In genomic region chr3:30779686-30780287, GRCh38 we compare ENCODE assay signal across 8 cellular contexts.
DNase-seq lines count a peak whose midpoint lies in the region; ATAC-seq and TF ChIP-seq lines count a peak whose summit lies in the region.

No MANE protein-coding gene starts in this region.

- H3K27ac ChIP-seq in Peyer's patch (no peak overlapping the region), foreskin keratinocyte (no peak overlapping the region)

- TF ChIP-seq POLR2A in Peyer's patch (IDR thresholded peaks at IDR 0.05) = no peak

- H3K4me1 ChIP-seq in Peyer's patch = no peaks in the 10 kb centered on the region
- H3K4me1 ChIP-seq in foreskin keratinocyte = peaks cover 5% of the 10 kb centered on the region

- TF ChIP-seq CTCF in GM12875 (IDR thresholded peaks at IDR 0.05; ENCODE audit: borderline replicate concordance, insufficient read depth, low read depth, low read length) (peak; percentile 44; the same call in 1 of the 2 replicates), Peyer's patch (IDR thresholded peaks at IDR 0.05) (peak in 4 of 6 experiments; percentile 15 to 54 (median 52)), foreskin keratinocyte (conservative IDR thresholded peaks at IDR 0.05) (peak; percentile 79)

- no peaks in the 10 kb centered on the region for H3K9me3 ChIP-seq in Peyer's patch

- H3K36me3 ChIP-seq in Peyer's patch = no peaks in the 10 kb centered on the region

- ATAC-seq in foreskin keratinocyte = peak; percentile 66

- peak; percentile 31 for DNase-seq in ACHN
- DNase-seq in Peyer's patch = peak in 1 of 3 donors; percentile 47
- peak in 1 of 2 donors; percentile 35 for DNase-seq in foreskin keratinocyte
- no peak for DNase-seq in SKM-1 treated with dmso at 0.1 percent for 144 hours (lab: John Stamatoyannopoulos, UW; ENCODE audit: unreplicated experiment)
- no peak for DNase-seq in DMS153 treated with DMSO at 0.1 percent for 48 hours (lab: John Stamatoyannopoulos, UW; ENCODE audit: unreplicated experiment)
- DNase-seq in NCI-H1436 treated with DMSO at 0.1 percent for 48 hours (lab: John Stamatoyannopoulos, UW) = no peak
- DNase-seq in activated CD4-positive, CD25-positive, alpha-beta regulatory T cell (lab: John Stamatoyannopoulos, UW) = no peak

- in situ Hi-C loops in ACHN (cut with HindIII; ENCODE audit: low pct_ligation_motif_present, low pct_unique_long_range_greater_than_20kb, low sequenced_read_pairs) = no loop called here

- H3K4me3 ChIP-seq in GM12875 (ENCODE audit: low read depth, low read length) = no peak overlapping the region
- no peak overlapping the region for H3K4me3 ChIP-seq in Peyer's patch

- no peaks in the 10 kb centered on the region for H3K27me3 ChIP-seq in Peyer's patch
- H3K27me3 ChIP-seq in foreskin keratinocyte = peaks cover 22% of the 10 kb centered on the region
